19 cellular contexts compared by ENCODE assay signal in genomic region chr6:82237013-82237412, GRCh38. TPM values are rescaled to one million over a fixed set of nuclear protein-coding genes. Genes with fewer than 3 reads are reported as not detected.
DNase-seq lines count a peak whose midpoint lies in the region; ATAC-seq and TF ChIP-seq lines count a peak whose summit lies in the region.
"Had no signal": no experiment of that assay in that cellular context is flagged by ENCODE, and none has a peak within 500 bp of the region (broad histone marks: within the 10 kb centered on the region; RNA-seq: fewer than 3 reads in every experiment).

No MANE protein-coding gene starts in this region.

- no peak; the same call in 2 of the 3 replicates for ATAC-seq in DND-41 (ENCODE audit: insufficient read depth, low read depth)
- ATAC-seq in GM21360 (IDR thresholded peaks at IDR 0.05; ENCODE audit: unreplicated experiment), result no peak
- no peak for ATAC-seq in HG02642 (IDR thresholded peaks at IDR 0.05; ENCODE audit: poor library complexity, unreplicated experiment)
- ATAC-seq: activated CD4-positive, alpha-beta T cell treated with anti-CD3 and anti-CD28 coated beads for 36 hours had no signal

- H4K20me1 ChIP-seq in DND-41 (ENCODE audit: insufficient read depth, low read length), result peaks cover 5% of the 10 kb centered on the region; the same call in 1 of the 2 replicates

- CTCF ChIA-PET in HEK293T (lab: Yijun Ruan, JAX), result no interaction called here

- H2AFZ ChIP-seq in DND-41 (ENCODE audit: low read depth, low read length), result no peak overlapping the region
- H2AFZ ChIP-seq: neural progenitor cell had no signal

- H3K79me2 ChIP-seq in DND-41 (ENCODE audit: insufficient read depth, low read length), result peaks cover 86% of the 10 kb centered on the region

- no peak for TF ChIP-seq POLR2A in esophagus muscularis mucosa (IDR thresholded peaks at IDR 0.05; ENCODE audit: low read depth)

- H3K27ac ChIP-seq in DND-41 (ENCODE audit: low read length) (peak overlapping the region; percentile 73), SK-N-MC (peak overlapping the region; percentile 38), esophagus muscularis mucosa (replicated peaks in 1 of 4) (no peak overlapping the region)
- H3K27ac ChIP-seq: HL-60, neural progenitor cell had no signal

- peaks cover 67% of the 10 kb centered on the region for H3K36me3 ChIP-seq in DND-41 (ENCODE audit: insufficient read depth, low read length)
- H3K36me3 ChIP-seq in SK-N-MC (ENCODE audit: insufficient read depth, low read length), result peaks cover 74% of the 10 kb centered on the region
- H3K36me3 ChIP-seq in esophagus muscularis mucosa, result peaks cover 10 to 63% (median 41%) of the 10 kb centered on the region in 4 donors
- H3K36me3 ChIP-seq: neural progenitor cell had no signal

- no peaks in the 10 kb centered on the region for H3K27me3 ChIP-seq in DND-41 (ENCODE audit: insufficient read depth, low read length, poor library complexity)
- H3K27me3 ChIP-seq in esophagus muscularis mucosa, result no peaks in the 10 kb centered on the region
- H3K27me3 ChIP-seq: neural progenitor cell had no signal

- H3K4me3 ChIP-seq in DND-41 (ENCODE audit: low read depth in 1 of 2, low read length in 2 of 2) (no peak overlapping the region), SK-N-MC (no peak overlapping the region), esophagus muscularis mucosa (no peak overlapping the region)
- H3K4me3 ChIP-seq: neural progenitor cell had no signal

- H3K9ac ChIP-seq in DND-41 (ENCODE audit: low read depth, low read length), result no peak overlapping the region
- H3K9ac ChIP-seq in SK-N-MC (ENCODE audit: insufficient read length), result no peak overlapping the region
- H3K9ac ChIP-seq: neural progenitor cell had no signal

- H3K4me1 ChIP-seq in DND-41 (ENCODE audit: insufficient read depth, low read length) (peaks cover 15% of the 10 kb centered on the region), esophagus muscularis mucosa (peaks cover 6 to 35% (median 19%) of the 10 kb centered on the region in 4 donors)

- H3K4me2 ChIP-seq in DND-41 (ENCODE audit: insufficient read depth, low read length), result no peak overlapping the region
- H3K4me2 ChIP-seq: neural progenitor cell had no signal

- DNase-seq in DND-41 (peak; percentile 18), HEK293T (ENCODE audit: extremely low spot score) (peak; percentile 9), SK-N-MC (ENCODE audit: low read depth, low spot score) (no peak), fibroblast of peridontal ligament (ENCODE audit: extremely low read depth) (peak; percentile 40), esophagus muscularis mucosa (ENCODE audit: extremely low spot score) (no peak)
- DNase-seq: activated CD4-positive, alpha-beta T cell treated with anti-CD3 and anti-CD28 coated beads for 36 hours; activated naive CD4-positive, alpha-beta T cell treated with anti-CD3 and anti-CD28 coated beads for 36 hours; C1 segment of cervical spinal cord; DMS53; NCI-H2029 treated with DMSO at 0.1 percent for 48 hours; Right ventricle myocardium superior; stimulated activated CD4-positive, alpha-beta T cell treated with anti-CD3 and anti-CD28 coated beads, Interleukin-12 subunit alpha, Interleukin-12 subunit beta, amount 100 ng/mL, for 4 hours; stimulated activated naive CD4-positive, alpha-beta T cell treated with Interleukin-2 at 50 U/mL for 16 hours; T-helper 2 cell; trophoblast cell had no signal

- POLR2A ChIA-PET in HEK293T (lab: Yijun Ruan, JAX), result interaction anchor here (0.6 to 1.0 kb wide), 2 partner anchors 11 to 128 kb away, joined by 3 read pairs; no protein-coding TSS in a partner anchor

- intact Hi-C loops in esophagus muscularis mucosa (cut with DNase I), result no loop called here

- TF ChIP-seq EP300 in esophagus muscularis mucosa (IDR thresholded peaks at IDR 0.05), result no peak

- 44% methylated on average over 1 of the region's 1 CpG for WGBS in esophagus muscularis mucosa

- no peaks in the 10 kb centered on the region for H3K9me3 ChIP-seq in DND-41 (ENCODE audit: insufficient read depth, low read length, severe bottlenecking)
- H3K9me3 ChIP-seq in SK-N-MC (ENCODE audit: low read depth, low read length), result 0 out of 2 replicates have a peak, but pooled peaks cover 6% of the 10 kb centered on the region
- H3K9me3 ChIP-seq in esophagus muscularis mucosa, result no peaks in the 10 kb centered on the region

- TF ChIP-seq CTCF in DND-41 (IDR thresholded peaks at IDR 0.05; ENCODE audit: borderline replicate concordance, extremely low read depth, low read length, poor library complexity, severe bottlenecking), result no peak
- no peak for TF ChIP-seq CTCF in esophagus muscularis mucosa (IDR thresholded peaks at IDR 0.05)

TF ChIP-seq in HEK293T, 16 proteins besides CTCF, POLR2A, EP300 and RAD21:
- TF ChIP-seq FOXK2 (IDR thresholded peaks at IDR 0.05) (no peak), HDGF (IDR thresholded peaks at IDR 0.05; ENCODE audit: borderline replicate concordance) (no peak), SP1 (IDR thresholded peaks at IDR 0.05) (no peak), TARDBP (IDR thresholded peaks at IDR 0.05) (no peak), NFRKB (IDR thresholded peaks at IDR 0.05) (no peak), LEF1 (IDR thresholded peaks at IDR 0.05; ENCODE audit: borderline replicate concordance) (no peak), FOXM1 (IDR thresholded peaks at IDR 0.05; ENCODE audit: borderline replicate concordance) (no peak), FOXA1 (IDR thresholded peaks at IDR 0.05) (no peak), ZNF384 (IDR thresholded peaks at IDR 0.05) (no peak), CTBP1 (IDR thresholded peaks at IDR 0.05; ENCODE audit: borderline replicate concordance) (no peak), BHLHE40 (IDR thresholded peaks at IDR 0.05; ENCODE audit: borderline replicate concordance) (no peak), ELF4 (IDR thresholded peaks at IDR 0.05) (no peak)

RNA-seq across cellular contexts. Expression of gene IBTK, which starts 10.5 kb away (rescaled TPM):
- total RNA-seq in esophagus muscularis mucosa, result 10 to 100 TPM; 26.2 to 38.6 (median 27.2) TPM

Comparison
In these comparisons a context has a peak if more than half of its experiments do, and no peak if none do; other contexts are left out.
1. DNase-seq: peak in DND-41 (single experiment), HEK293T (single experiment) and fibroblast of peridontal ligament (single experiment); none in SK-N-MC (single experiment) and esophagus muscularis mucosa (single experiment).
2. H3K27ac ChIP-seq: peak in DND-41 (single experiment) and SK-N-MC (single experiment); none in esophagus muscularis mucosa (0 of 4).